Comparison of ENCODE assay signal across 10 cellular contexts in the genomic region with DNA sequence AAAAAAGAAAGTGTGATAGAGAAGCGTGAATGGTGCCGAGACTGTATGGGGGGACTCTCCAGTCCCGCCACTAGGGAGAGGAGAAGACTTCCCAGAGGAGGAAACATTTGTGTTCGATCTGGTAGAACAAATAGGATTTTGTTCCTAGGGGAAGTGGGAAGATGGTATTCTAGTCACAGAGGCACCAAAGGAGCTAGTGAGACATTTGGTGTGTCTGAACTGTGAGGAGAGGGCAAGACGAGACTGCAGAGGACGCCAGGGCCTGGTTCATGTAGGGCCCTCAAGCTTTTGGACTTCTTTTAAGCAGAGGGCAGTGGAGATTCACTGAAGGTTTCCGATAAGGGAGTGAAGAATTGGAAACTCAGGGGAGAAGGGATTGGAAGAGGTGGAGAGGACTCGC. TPM values are rescaled to one million over a fixed set of nuclear protein-coding genes. Genes with fewer than 3 reads are reported as not detected.
DNase-seq lines count a peak whose midpoint lies in the region; ATAC-seq and TF ChIP-seq lines count a peak whose summit lies in the region.
"Had no signal": no experiment of that assay in that cellular context is flagged by ENCODE, and none has a peak within 500 bp of the region (broad histone marks: within the 10 kb centered on the region; RNA-seq: fewer than 3 reads in every experiment).

No MANE protein-coding gene starts in this region.

- H3K36me3 ChIP-seq in HCT116 (ENCODE audit: control insufficient read depth in 1 of 2, insufficient read depth in 2 of 2, low read length in 2 of 2): peaks cover 0 to 5% of the 10 kb centered on the region in 2 experiments; a peak in 1 of 4 replicates
- H3K36me3 ChIP-seq in hepatocyte (replicated peaks; ENCODE audit: insufficient read depth, low read depth): no peaks in the 10 kb centered on the region
- no peaks in the 10 kb centered on the region; the same call in 1 of the 2 replicates for H3K36me3 ChIP-seq in GM23338 (ENCODE audit: insufficient read depth)

- BruUV-seq in HCT116 (replicated peaks; lab: Mats Ljungman, UMichigan): no TSS peak

- no peaks in the 10 kb centered on the region for H4K20me1 ChIP-seq in HCT116 (ENCODE audit: insufficient read depth)
- no peaks in the 10 kb centered on the region for H4K20me1 ChIP-seq in hepatocyte (ENCODE audit: insufficient read depth, poor library complexity, severe bottlenecking)
- H4K20me1 ChIP-seq in GM23338 (replicated peaks; ENCODE audit: insufficient read depth): no peaks in the 10 kb centered on the region

- peak overlapping the region; percentile 4; the same call in 1 of the 2 replicates for H3K9ac ChIP-seq in HCT116 (ENCODE audit: low read length)

- TF ChIP-seq POLR2A in HCT116 (IDR thresholded peaks at IDR 0.05; ENCODE audit: borderline replicate concordance, extremely low read depth, insufficient read depth, insufficient read length): no peak

- DNase-seq in HCT116 (ENCODE audit: low read depth, low spot score) (no peak), hepatocyte (ENCODE audit: low spot score) (peak; percentile 5), NCI-H82 (lab: John Stamatoyannopoulos, UW) (no peak), AG20443 (ENCODE audit: low spot score) (no peak), NCI-H2196 (lab: John Stamatoyannopoulos, UW; ENCODE audit: unreplicated experiment) (no peak), GM23338 (ENCODE audit: low spot score) (no peak)
- DNase-seq in activated T-cell treated with anti-CD3 and anti-CD28 coated beads, Interleukin-2, amount 50 U/mL, for 72 hours: no peak
- no peak for DNase-seq in stimulated activated effector memory CD8-positive, alpha-beta T cell treated with anti-CD3 and anti-CD28 coated beads, Interleukin-12 subunit alpha, Interleukin-12 subunit beta, amount 100 ng/mL, for 72 hours (ENCODE audit: low spot score in 2 of 2)
- DNase-seq: NCI-H226 had no signal

- no peaks in the 10 kb centered on the region for H3K9me3 Mint-ChIP-seq in activated T-cell treated with anti-CD3 and anti-CD28 coated beads, Interleukin-2, amount 50 U/mL, for 72 hours
- H3K9me3 Mint-ChIP-seq in stimulated activated effector memory CD8-positive, alpha-beta T cell treated with anti-CD3 and anti-CD28 coated beads, Interleukin-12 subunit alpha, Interleukin-12 subunit beta, amount 100 ng/mL, for 72 hours: no peaks in the 10 kb centered on the region
- H3K9me3 Mint-ChIP-seq in GM23338: peaks cover 4% of the 10 kb centered on the region; the same call in 2 of the 3 replicates

- H3K9me2 ChIP-seq in HCT116 (ENCODE audit: insufficient read depth): no peaks in the 10 kb centered on the region
- no peaks in the 10 kb centered on the region for H3K9me2 ChIP-seq in hepatocyte (replicated peaks; ENCODE audit: insufficient read depth)
- no peaks in the 10 kb centered on the region for H3K9me2 ChIP-seq in GM23338 (ENCODE audit: insufficient read depth)

- TF ChIP-seq RAD21 in HCT116 (IDR thresholded peaks at IDR 0.05; ENCODE audit: low read depth): no peak

- H2AFZ ChIP-seq in HCT116 (ENCODE audit: low read depth, low read length, poor library complexity, severe bottlenecking) (no peak overlapping the region), hepatocyte (no peak overlapping the region), GM23338 (no peak overlapping the region)

- peak overlapping the region; percentile 79 for H3K27ac Mint-ChIP-seq in activated T-cell treated with anti-CD3 and anti-CD28 coated beads, Interleukin-2, amount 50 U/mL, for 72 hours
- peak overlapping the region; percentile 100 for H3K27ac Mint-ChIP-seq in stimulated activated effector memory CD8-positive, alpha-beta T cell treated with anti-CD3 and anti-CD28 coated beads, Interleukin-12 subunit alpha, Interleukin-12 subunit beta, amount 100 ng/mL, for 72 hours
- H3K27ac Mint-ChIP-seq in GM23338: no peak overlapping the region

- POLR2A ChIA-PET in HCT116 (lab: Charles Lee): interaction anchor here (1.0 to 8.0 kb wide), 3 partner anchors 9 to 18 kb away, joined by 3 to 200 read pairs (median 32); partner anchors contain the start of gene PLK3

- H3K9me3 ChIP-seq in HCT116 (ENCODE audit: control insufficient read depth in 1 of 2, insufficient read depth in 1 of 2, low read depth in 1 of 2, low read length in 2 of 2) (no peaks in the 10 kb centered on the region), hepatocyte (ENCODE audit: low read depth) (no peaks in the 10 kb centered on the region)

- CTCF ChIA-PET in HCT116 (lab: Charles Lee): interaction anchor here (2.9 kb wide), 1 partner anchor 11 kb away, joined by 8 read pairs; the partner anchor contains the start of gene PLK3

- peaks cover 8 to 20% of the 10 kb centered on the region in 2 donors for H3K36me3 Mint-ChIP-seq in activated T-cell treated with anti-CD3 and anti-CD28 coated beads, Interleukin-2, amount 50 U/mL, for 72 hours (ENCODE audit: insufficient read depth in 2 of 2)
- H3K36me3 Mint-ChIP-seq in stimulated activated effector memory CD8-positive, alpha-beta T cell treated with anti-CD3 and anti-CD28 coated beads, Interleukin-12 subunit alpha, Interleukin-12 subunit beta, amount 100 ng/mL, for 72 hours: peaks cover 79% of the 10 kb centered on the region
- H3K36me3 Mint-ChIP-seq in GM23338 (ENCODE audit: low read depth): peaks cover 10% of the 10 kb centered on the region

- H3K4me2 ChIP-seq in HCT116 (ENCODE audit: low read length): peak overlapping the region; percentile 68; the same call in 1 of the 2 replicates
- peak overlapping the region; percentile 5 for H3K4me2 ChIP-seq in hepatocyte
- no peak overlapping the region for H3K4me2 ChIP-seq in GM23338

- no peak for TF ChIP-seq CTCF in HCT116 (IDR thresholded peaks at IDR 0.05 in 2 of 3, conservative IDR thresholded peaks at IDR 0.05 in 1 of 3; ENCODE audit: borderline replicate concordance in 1 of 3, insufficient read depth in 1 of 3, low read depth in 2 of 3, low read length in 2 of 3)
- TF ChIP-seq CTCF in hepatocyte (IDR thresholded peaks at IDR 0.05; ENCODE audit: poor library complexity): no peak
- no peak for TF ChIP-seq CTCF in GM23338 (conservative IDR thresholded peaks at IDR 0.05; ENCODE audit: low read depth in 2 of 2)

- H3K4me3 Mint-ChIP-seq in activated T-cell treated with anti-CD3 and anti-CD28 coated beads, Interleukin-2, amount 50 U/mL, for 72 hours: peak overlapping the region; percentile 84 to 99
- peak overlapping the region; percentile 89 for H3K4me3 Mint-ChIP-seq in stimulated activated effector memory CD8-positive, alpha-beta T cell treated with anti-CD3 and anti-CD28 coated beads, Interleukin-12 subunit alpha, Interleukin-12 subunit beta, amount 100 ng/mL, for 72 hours
- no peak overlapping the region; the same call in 2 of the 3 replicates for H3K4me3 Mint-ChIP-seq in GM23338

- 90% methylated on average over 8 of the region's 8 CpGs for WGBS in hepatocyte (ENCODE audit: low lambda C conversion rate, missing lambda C conversion rate)

- H3K27ac ChIP-seq in HCT116 (ENCODE audit: low read depth, low read length): no peak overlapping the region; the same call in 1 of the 2 replicates
- H3K27ac ChIP-seq in hepatocyte: peak overlapping the region; percentile 75
- H3K27ac ChIP-seq in GM23338 (ENCODE audit: low read depth): no peak overlapping the region

- H3K4me1 ChIP-seq in HCT116 (ENCODE audit: control insufficient read depth in 1 of 2, insufficient read depth in 2 of 2, low read length in 2 of 2) (peaks cover 54 to 67% of the 10 kb centered on the region in 2 experiments), hepatocyte (ENCODE audit: insufficient read depth) (peaks cover 53% of the 10 kb centered on the region), GM23338 (ENCODE audit: insufficient read depth) (peaks cover 39% of the 10 kb centered on the region)

- no peak for ATAC-seq in HCT116
- ATAC-seq in activated T-cell treated with anti-CD3 and anti-CD28 coated beads, Interleukin-2, amount 50 U/mL, for 72 hours (replicated peaks in 1 of 2): no peak
- no peak for ATAC-seq in stimulated activated effector memory CD8-positive, alpha-beta T cell treated with anti-CD3 and anti-CD28 coated beads, Interleukin-12 subunit alpha, Interleukin-12 subunit beta, amount 100 ng/mL, for 72 hours
- ATAC-seq in GM23338: no peak
- ATAC-seq: left colon had no signal

- H3K4me1 Mint-ChIP-seq in activated T-cell treated with anti-CD3 and anti-CD28 coated beads, Interleukin-2, amount 50 U/mL, for 72 hours (ENCODE audit: low read depth): peaks cover 81% of the 10 kb centered on the region
- peaks cover 84% of the 10 kb centered on the region for H3K4me1 Mint-ChIP-seq in stimulated activated effector memory CD8-positive, alpha-beta T cell treated with anti-CD3 and anti-CD28 coated beads, Interleukin-12 subunit alpha, Interleukin-12 subunit beta, amount 100 ng/mL, for 72 hours
- peaks cover 44% of the 10 kb centered on the region for H3K4me1 Mint-ChIP-seq in GM23338

- intact Hi-C loops in HCT116 (cut with micrococcal nuclease): no loop called here

- H3K27me3 Mint-ChIP-seq in activated T-cell treated with anti-CD3 and anti-CD28 coated beads, Interleukin-2, amount 50 U/mL, for 72 hours (ENCODE audit: low read depth): no peaks in the 10 kb centered on the region
- H3K27me3 Mint-ChIP-seq in GM23338 (ENCODE audit: insufficient read depth, low read depth, poor library complexity): peaks cover 27% of the 10 kb centered on the region

- RAD21 ChIA-PET in HCT116 (lab: Charles Lee; ENCODE audit: low non-redundant PET in 1 of 2, low total read pairs in 2 of 2, uncharacterized antibody in 2 of 2, unreplicated experiment in 2 of 2): no interaction called here

- H3K79me2 ChIP-seq in HCT116 (ENCODE audit: insufficient read depth, low read length): no peaks in the 10 kb centered on the region
- H3K79me2 ChIP-seq in hepatocyte: peaks cover 17% of the 10 kb centered on the region
- no peaks in the 10 kb centered on the region for H3K79me2 ChIP-seq in GM23338 (replicated peaks; ENCODE audit: insufficient read depth)

- H3K27me3 ChIP-seq in HCT116 (ENCODE audit: insufficient read depth, low read length) (no peaks in the 10 kb centered on the region), hepatocyte (no peaks in the 10 kb centered on the region), GM23338 (ENCODE audit: insufficient read depth) (peaks cover 11% of the 10 kb centered on the region)

- no peak overlapping the region for H3K4me3 ChIP-seq in HCT116 (replicated peaks in 1 of 2; ENCODE audit: low read depth in 1 of 2, low read length in 2 of 2)
- no peak overlapping the region for H3K4me3 ChIP-seq in hepatocyte
- H3K4me3 ChIP-seq in GM23338: no peak overlapping the region

- peaks cover 16% of the 10 kb centered on the region for H3F3A ChIP-seq in GM23338 (replicated peaks; ENCODE audit: low read depth)

RNA-seq across cellular contexts. Expression of gene BTBD19, which starts 2.9 kb away (rescaled TPM):
- total RNA-seq in HCT116 (2021; ENCODE audit: unreplicated experiment) (11.6 TPM), hepatocyte (4.8 and 5.5 TPM in 2 replicates)
- polyA plus RNA-seq in HCT116 (2012): 5.2 and 6.1 TPM in 2 replicates
- total RNA-seq in activated T-cell treated with anti-CD3 and anti-CD28 coated beads, Interleukin-2, amount 50 U/mL, for 72 hours: 10 to 100 TPM in 1 of 2 donors, 1 to 10 TPM in 1; 9.4 to 16.8 TPM
- polyA plus RNA-seq in hepatocyte (16.8 and 20.6 TPM in 2 replicates), GM23338 (2016; fragmentation: Nextera tagmentation; extraction: Ambion mirVana) (0.33 and 0.37 TPM in 2 replicates)
- total RNA-seq in GM23338 (2014; rRNA removed; shearing (Covaris generic)): 0.16 and 0.66 TPM in 2 replicates

RNA-seq across cellular contexts. Expression of gene DYNLT4, which starts 4.1 kb away (rescaled TPM):
- total RNA-seq in HCT116 (2021; ENCODE audit: unreplicated experiment) (0.96 TPM), hepatocyte (0.30 and 1.6 TPM in 2 replicates)
- polyA plus RNA-seq in HCT116 (2012): 2.4 and 3.1 TPM in 2 replicates
- total RNA-seq in activated T-cell treated with anti-CD3 and anti-CD28 coated beads, Interleukin-2, amount 50 U/mL, for 72 hours: 1 to 10 TPM in 1 of 2 donors, not detected in 1; 1.5 TPM
- polyA plus RNA-seq in hepatocyte (2.2 and 3.0 TPM in 2 replicates), GM23338 (2016; fragmentation: Nextera tagmentation; extraction: Ambion mirVana) (not detected in 2 replicates)
- 0.73 TPM in 1 of 2 replicates, not detected in the other for total RNA-seq in GM23338 (2014; rRNA removed; shearing (Covaris generic))

RNA-seq across cellular contexts. Expression of gene PLK3, which starts 11.1 kb away (rescaled TPM):
- total RNA-seq in HCT116 (2021; ENCODE audit: unreplicated experiment): 56.1 TPM
- 67.3 and 78.0 TPM in 2 replicates for polyA plus RNA-seq in HCT116 (2012)
- total RNA-seq in activated T-cell treated with anti-CD3 and anti-CD28 coated beads, Interleukin-2, amount 50 U/mL, for 72 hours: 10 to 100 TPM; 53.4 to 60.7 TPM
- total RNA-seq in hepatocyte: 8.9 and 18.2 TPM in 2 replicates
- 38.7 and 40.1 TPM in 2 replicates for polyA plus RNA-seq in hepatocyte
- total RNA-seq in GM23338 (2014; rRNA removed; shearing (Covaris generic)): 11.8 and 15.1 TPM in 2 replicates
- polyA plus RNA-seq in GM23338 (2016; fragmentation: Nextera tagmentation; extraction: Ambion mirVana): 7.6 and 8.7 TPM in 2 replicates

RNA-seq across cellular contexts. Expression of gene BEST4, which starts 23.3 kb away (rescaled TPM):
- total RNA-seq in HCT116 (2021; ENCODE audit: unreplicated experiment) (0.52 TPM), hepatocyte (0.72 and 0.83 TPM in 2 replicates)
- polyA plus RNA-seq in HCT116 (2012): 0.26 and 0.35 TPM in 2 replicates
- total RNA-seq in activated T-cell treated with anti-CD3 and anti-CD28 coated beads, Interleukin-2, amount 50 U/mL, for 72 hours: 1 to 10 TPM; 2.5 to 2.6 TPM
- polyA plus RNA-seq in hepatocyte (0.48 and 2.2 TPM in 2 replicates), GM23338 (2016; fragmentation: Nextera tagmentation; extraction: Ambion mirVana) (1.5 and 1.6 TPM in 2 replicates)
- 0.58 and 0.63 TPM in 2 replicates for total RNA-seq in GM23338 (2014; rRNA removed; shearing (Covaris generic))

RNA-seq across cellular contexts. Expression of gene PTCH2, which starts 31.8 kb away (rescaled TPM):
- 1.3 TPM for total RNA-seq in HCT116 (2021; ENCODE audit: unreplicated experiment)
- 0.69 and 0.80 TPM in 2 replicates for polyA plus RNA-seq in HCT116 (2012)
- 1 to 10 TPM; 1.8 to 3.2 TPM for total RNA-seq in activated T-cell treated with anti-CD3 and anti-CD28 coated beads, Interleukin-2, amount 50 U/mL, for 72 hours
- 0.43 and 0.56 TPM in 2 replicates for total RNA-seq in hepatocyte
- 1.3 and 2.5 TPM in 2 replicates for polyA plus RNA-seq in hepatocyte
- 0.63 and 0.74 TPM in 2 replicates for total RNA-seq in GM23338 (2014; rRNA removed; shearing (Covaris generic))
- 0.52 and 0.74 TPM in 2 replicates for polyA plus RNA-seq in GM23338 (2016; fragmentation: Nextera tagmentation; extraction: Ambion mirVana)
